In the genomic region with DNA sequence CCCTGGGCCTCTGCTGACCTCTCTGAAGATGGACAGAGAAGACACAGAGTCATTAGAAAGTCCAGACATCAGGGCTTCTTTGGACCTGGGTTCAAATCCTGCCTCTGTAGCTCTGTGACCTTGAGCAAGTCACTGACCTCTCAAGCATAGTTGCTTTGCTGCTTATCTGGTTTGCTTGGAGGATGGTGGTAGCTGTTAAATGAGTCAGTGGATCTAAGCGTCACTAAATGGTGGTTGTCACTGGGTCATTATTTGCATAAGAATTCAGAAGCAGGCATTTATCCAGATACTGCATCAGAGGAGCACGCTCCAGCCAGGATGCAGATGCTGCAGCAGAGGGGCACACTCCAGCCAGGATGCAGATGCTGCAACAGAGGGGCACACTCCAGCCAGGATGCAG, we compare ENCODE assay signal across 11 cellular contexts.
"Had no signal": no experiment of that assay in that cellular context is flagged by ENCODE, and none has a peak within 500 bp of the region (broad histone marks: within the 10 kb centered on the region; RNA-seq: fewer than 3 reads in every experiment).

No MANE protein-coding gene starts in this region.

- H3K27ac Mint-ChIP-seq: T-helper 2 cell treated with Interferon-gamma antibody and Interleukin-4, amounts not matched to agents 5 μg/mL and 100 μg/mL, for 36 hours; type B pancreatic cell had no signal

- H3K27me3 ChIP-seq: adrenal gland, cardiac muscle cell, hepatocyte, pancreas had no signal

- H3K9me3 Mint-ChIP-seq: T-helper 2 cell treated with Interferon-gamma antibody and Interleukin-4, amounts not matched to agents 5 μg/mL and 100 μg/mL, for 36 hours; type B pancreatic cell had no signal

- H3K4me1 ChIP-seq: adrenal gland, pancreas had no signal

- FAIRE-seq: colon, pancreas had no signal

- H3K27ac ChIP-seq: adrenal gland, cardiac muscle cell, hepatocyte, pancreas had no signal

- DNase-seq: activated naive CD4-positive, alpha-beta T cell treated with anti-CD3 and anti-CD28 coated beads, Interleukin-2, amount 50 U/mL, for 16 hours; adrenal gland; stimulated activated CD4-positive, alpha-beta T cell treated with anti-CD3 and anti-CD28 coated beads, Interleukin-2, amount 100 ng/mL, for 48 hours; stimulated activated naive CD4-positive, alpha-beta T cell treated with Interleukin-2 at 50 U/mL for 16 hours had no signal

- H3K4me3 ChIP-seq: adrenal gland, cardiac muscle cell, hepatocyte, pancreas had no signal

- H3K4me3 Mint-ChIP-seq: T-helper 2 cell treated with Interferon-gamma antibody and Interleukin-4, amounts not matched to agents 5 μg/mL and 100 μg/mL, for 36 hours; type B pancreatic cell had no signal

- ATAC-seq: activated CD4-positive, CD25-positive, alpha-beta regulatory T cell treated with anti-CD3 and anti-CD28 coated beads, Interleukin-2, amount 50 U/mL, for 24 hours; pancreas had no signal
